In genomic region chr10:70880077-70880534, GRCh38 we compare ENCODE assay signal across 8 cellular contexts. TPM values are rescaled to one million over a fixed set of nuclear protein-coding genes. Genes with fewer than 3 reads are reported as not detected.
DNase-seq lines count a peak whose midpoint lies in the region; ATAC-seq and TF ChIP-seq lines count a peak whose summit lies in the region.

No MANE protein-coding gene starts in this region.

- H3K4me3 ChIP-seq in MM.1S (ENCODE audit: low read length) (no peak overlapping the region), upper lobe of left lung (no peak overlapping the region)

- H3K4me1 ChIP-seq in MM.1S (ENCODE audit: low read length) (no peaks in the 10 kb centered on the region), upper lobe of left lung (no peaks in the 10 kb centered on the region)

- no peaks in the 10 kb centered on the region for H3K9me2 ChIP-seq in MM.1S (replicated peaks; ENCODE audit: insufficient read depth, low read length)

- no peaks in the 10 kb centered on the region for H3K9me3 ChIP-seq in MM.1S (replicated peaks; ENCODE audit: insufficient read depth, low read length)
- H3K9me3 ChIP-seq in upper lobe of left lung, result no peaks in the 10 kb centered on the region

- H4K20me1 ChIP-seq in MM.1S (ENCODE audit: insufficient read depth, low read length), result no peaks in the 10 kb centered on the region

- no peaks in the 10 kb centered on the region for H3F3A ChIP-seq in MM.1S (ENCODE audit: insufficient read depth, low read length)

- no peak for TF ChIP-seq POLR2A in upper lobe of left lung (IDR thresholded peaks at IDR 0.05)

- no peak for TF ChIP-seq EP300 in upper lobe of left lung (IDR thresholded peaks at IDR 0.05)

- no peaks in the 10 kb centered on the region for H3K79me2 ChIP-seq in MM.1S (ENCODE audit: low read length)

- DNase-seq in AG09319 (ENCODE audit: extremely low read depth, low read depth), result peak; percentile 49
- peak; percentile 82 for DNase-seq in MM.1S
- peak; percentile 81 for DNase-seq in SK-N-DZ (ENCODE audit: low spot score)
- DNase-seq in activated naive CD4-positive, alpha-beta T cell (lab: John Stamatoyannopoulos, UW), result peak in 3 of 4 experiments; percentile 20 to 52 (median 52)
- DNase-seq in germinal center (ENCODE audit: low spot score), result peak; percentile 75
- DNase-seq in pons (ENCODE audit: low spot score), result peak; percentile 91
- peak in 1 of 2 donors; percentile 80 for DNase-seq in upper lobe of left lung

- H2AFZ ChIP-seq in MM.1S (ENCODE audit: low read length), result no peak overlapping the region

- ATAC-seq in GM19023 (IDR thresholded peaks at IDR 0.05; ENCODE audit: unreplicated experiment) (peak; percentile 76), upper lobe of left lung (ENCODE audit: low FRiP score in 2 of 2) (peak; percentile 83 to 84)

- 1 to 6% methylated on average over 4 of the region's 4 CpGs for WGBS in upper lobe of left lung, 2 donors

- no peak overlapping the region for H3K9ac ChIP-seq in MM.1S (ENCODE audit: low read length)

- H3K4me2 ChIP-seq in MM.1S (ENCODE audit: low read depth, low read length), result no peak overlapping the region

- H3K27ac ChIP-seq in MM.1S (ENCODE audit: low read length) (no peak overlapping the region), upper lobe of left lung (no peak overlapping the region)

- H3K27me3 ChIP-seq in MM.1S (replicated peaks; ENCODE audit: insufficient read depth, low read length) (no peaks in the 10 kb centered on the region), upper lobe of left lung (no peaks in the 10 kb centered on the region)

- H3K36me3 ChIP-seq in MM.1S (replicated peaks; ENCODE audit: insufficient read depth, low read length) (no peaks in the 10 kb centered on the region), upper lobe of left lung (peaks cover 7 to 69% (median 26%) of the 10 kb centered on the region in 4 donors)

- TF ChIP-seq CTCF in AG09319 (IDR thresholded peaks at IDR 0.05; ENCODE audit: low read depth, low read length), result peak; percentile 88
- peak; percentile 93 for TF ChIP-seq CTCF in MM.1S (IDR thresholded peaks at IDR 0.05; ENCODE audit: low read length)
- TF ChIP-seq CTCF in upper lobe of left lung (IDR thresholded peaks at IDR 0.05), result peak; percentile 70 to 91 (median 88)

RNA-seq across cellular contexts. Expression of gene PCBD1, which starts 8.3 kb away (rescaled TPM):
- 66.6 and 75.1 TPM in 2 replicates for polyA plus RNA-seq in SK-N-DZ (2014; cell fraction: cytosol; rRNA removed)
- polyA plus RNA-seq in SK-N-DZ (2014; cell fraction: nucleus; rRNA removed), result 51.6 and 51.8 TPM in 2 replicates
- 10 to 100 TPM; 40.9 to 99.1 (median 71.9) TPM for total RNA-seq in upper lobe of left lung
